ENCODE assay signal across 8 cellular contexts in genomic region chr13:30847697-30848307, GRCh38. TPM values are rescaled to one million over a fixed set of nuclear protein-coding genes. Genes with fewer than 3 reads are reported as not detected.
A peak's percentile ranks its signal among the peaks of the same experiment; 100 is the strongest.
DNase-seq lines count a peak whose midpoint lies in the region; FAIRE-seq and TF ChIP-seq lines count a peak whose summit lies in the region.

No MANE protein-coding gene starts in this region.

- DNase-seq in AG04450 (ENCODE audit: low read depth, low spot score) (peak; percentile 93), astrocyte (ENCODE audit: low read depth) (peak; percentile 100), mesothelial cell of epicardium (ENCODE audit: low spot score in 2 of 2, unreplicated experiment in 2 of 2) (no peak), SHP77 treated with DMSO at 0.1 percent for 48 hours (lab: John Stamatoyannopoulos, UW) (no peak), ureter (ENCODE audit: low spot score) (no peak), amygdala (lab: John Stamatoyannopoulos, UW) (no peak)
- no peak for DNase-seq in activated effector memory CD4-positive, alpha-beta T cell treated with anti-CD3 and anti-CD28 coated beads, Interleukin-2, amount 50 U/mL, for 16 hours

- peaks cover 49% of the 10 kb centered on the region for H3K4me1 Mint-ChIP-seq in astrocyte (ENCODE audit: low read depth, unreplicated experiment)
- peaks cover 4% of the 10 kb centered on the region for H3K4me1 Mint-ChIP-seq in mesothelial cell of epicardium

- H3K4me3 Mint-ChIP-seq in astrocyte (ENCODE audit: unreplicated experiment) (peak overlapping the region; percentile 34), mesothelial cell of epicardium (no peak overlapping the region)

- CTCF ChIA-PET in AG04450 (lab: Charles Lee) (interaction anchor here (0.6 to 2.2 kb wide), 7 partner anchors 10 to 1026 kb away, joined by 3 to 12 read pairs (median 4); no protein-coding TSS in a partner anchor), HEK293 (lab: Yijun Ruan, JAX) (interaction anchor here (0.6 to 1.0 kb wide), 3 partner anchors 9 to 190 kb away, joined by 3 to 5 read pairs (median 4); no protein-coding TSS in a partner anchor)

- peak; percentile 99 for FAIRE-seq in astrocyte (lab: Jason Lieb, UNC)

- H3K27me3 ChIP-seq in AG04450 (ENCODE audit: control insufficient read depth, insufficient read depth, low read length) (no peaks in the 10 kb centered on the region), astrocyte (ENCODE audit: insufficient read depth, low read length) (no peaks in the 10 kb centered on the region)

- TF ChIP-seq CTCF in AG04450 (IDR thresholded peaks at IDR 0.05; ENCODE audit: low read depth, low read length): no peak
- TF ChIP-seq CTCF in HEK293 (tag by site-specific recombination; IDR thresholded peaks at IDR 0.05): no peak
- TF ChIP-seq CTCF in astrocyte (IDR thresholded peaks at IDR 0.05; ENCODE audit: insufficient read depth, low read depth, low read length): no peak
- no peak for TF ChIP-seq CTCF in mesothelial cell of epicardium (IDR thresholded peaks at IDR 0.05; ENCODE audit: unreplicated experiment)

- H3K9me3 Mint-ChIP-seq in astrocyte (ENCODE audit: unreplicated experiment) (peaks cover 6% of the 10 kb centered on the region), mesothelial cell of epicardium (peaks cover 7% of the 10 kb centered on the region)

- no peaks in the 10 kb centered on the region for H3K79me2 ChIP-seq in astrocyte (ENCODE audit: insufficient read depth, low read length)

- no peaks in the 10 kb centered on the region for H4K20me1 ChIP-seq in astrocyte (ENCODE audit: insufficient read depth, low read length)

- H3K36me3 Mint-ChIP-seq in astrocyte (ENCODE audit: low read depth, unreplicated experiment): no peaks in the 10 kb centered on the region
- no peaks in the 10 kb centered on the region for H3K36me3 Mint-ChIP-seq in mesothelial cell of epicardium

- H3K4me2 ChIP-seq in astrocyte (ENCODE audit: low read length): peak overlapping the region; percentile 72

- H3K27ac ChIP-seq in AG04450 (ENCODE audit: low read depth, low read length): peak overlapping the region; percentile 97
- H3K27ac ChIP-seq in HEK293 (ENCODE audit: extremely low read depth, low read depth, low read length): no peak overlapping the region
- peak overlapping the region; percentile 97 for H3K27ac ChIP-seq in astrocyte (ENCODE audit: low read depth, low read length)

- H3K36me3 ChIP-seq in HEK293 (ENCODE audit: control insufficient read depth in 2 of 2, insufficient read depth in 1 of 2, low read length in 2 of 2): no peaks in the 10 kb centered on the region
- H3K36me3 ChIP-seq in astrocyte (ENCODE audit: insufficient read depth, low read length): no peaks in the 10 kb centered on the region

- POLR2A ChIA-PET in AG04450 (lab: Yijun Ruan, JAX): interaction anchor here (0.6 to 2.4 kb wide), 5 partner anchors 16 to 169 kb away, joined by 3 to 13 read pairs (median 4); no protein-coding TSS in a partner anchor
- POLR2A ChIA-PET in HEK293 (lab: Yijun Ruan, JAX): no interaction called here

- H3K4me3 ChIP-seq in AG04450 (ENCODE audit: low read depth, low read length) (peak overlapping the region; percentile 21), HEK293 (ENCODE audit: low read depth, low read length) (no peak overlapping the region), astrocyte (ENCODE audit: insufficient read depth, low read depth, low read length) (peak overlapping the region; percentile 35)

- peak overlapping the region; percentile 81 for H3K9ac ChIP-seq in astrocyte (ENCODE audit: low read length)

- peak overlapping the region; percentile 40 for H2AFZ ChIP-seq in astrocyte (ENCODE audit: low read depth, low read length)

- no peaks in the 10 kb centered on the region for H3K27me3 Mint-ChIP-seq in astrocyte (ENCODE audit: low read depth, unreplicated experiment)
- H3K27me3 Mint-ChIP-seq in mesothelial cell of epicardium (ENCODE audit: low read depth): no peaks in the 10 kb centered on the region

- H3K4me1 ChIP-seq in HEK293 (ENCODE audit: control insufficient read depth, insufficient read depth, low read length): peaks cover 2% of the 10 kb centered on the region; the same call in 1 of the 2 replicates
- H3K4me1 ChIP-seq in astrocyte (ENCODE audit: insufficient read depth, low read length): peaks cover 33% of the 10 kb centered on the region

- peak overlapping the region; percentile 97 for H3K27ac Mint-ChIP-seq in astrocyte (ENCODE audit: unreplicated experiment)
- H3K27ac Mint-ChIP-seq in mesothelial cell of epicardium: peak overlapping the region; percentile 24

- H3K9me3 ChIP-seq in AG04450 (ENCODE audit: control insufficient read depth, insufficient read depth, low read length): peaks cover 3% of the 10 kb centered on the region
- H3K9me3 ChIP-seq in HEK293 (ENCODE audit: control insufficient read depth, insufficient read depth, low read depth, low read length): no peaks in the 10 kb centered on the region
- peaks cover 6% of the 10 kb centered on the region for H3K9me3 ChIP-seq in astrocyte (ENCODE audit: insufficient read depth, low read depth, low read length)

TF ChIP-seq in HEK293, 187 proteins besides CTCF, POLR2A, EP300 and RAD21 (continues in another document):
- TF ChIP-seq WT1 (tag by site-specific recombination; IDR thresholded peaks at IDR 0.05) (peak; percentile 51; the same call in 1 of the 2 replicates), GLIS2 (tag by site-specific recombination; IDR thresholded peaks at IDR 0.05) (no peak), ZNF660 (tag by site-specific recombination; IDR thresholded peaks at IDR 0.05) (no peak), GLIS1 (tag by site-specific recombination; IDR thresholded peaks at IDR 0.05) (peak; percentile 57), ZNF23 (tag by site-specific recombination; IDR thresholded peaks at IDR 0.05; ENCODE audit: borderline replicate concordance) (no peak), YY1 (tag by site-specific recombination; IDR thresholded peaks at IDR 0.05) (no peak), ZNF146 (tag by site-specific recombination; IDR thresholded peaks at IDR 0.05) (no peak), ZIC2 (tag by site-specific recombination; IDR thresholded peaks at IDR 0.05) (peak; percentile 26; the same call in 1 of the 2 replicates)
- TF ChIP-seq, protein P1, sequence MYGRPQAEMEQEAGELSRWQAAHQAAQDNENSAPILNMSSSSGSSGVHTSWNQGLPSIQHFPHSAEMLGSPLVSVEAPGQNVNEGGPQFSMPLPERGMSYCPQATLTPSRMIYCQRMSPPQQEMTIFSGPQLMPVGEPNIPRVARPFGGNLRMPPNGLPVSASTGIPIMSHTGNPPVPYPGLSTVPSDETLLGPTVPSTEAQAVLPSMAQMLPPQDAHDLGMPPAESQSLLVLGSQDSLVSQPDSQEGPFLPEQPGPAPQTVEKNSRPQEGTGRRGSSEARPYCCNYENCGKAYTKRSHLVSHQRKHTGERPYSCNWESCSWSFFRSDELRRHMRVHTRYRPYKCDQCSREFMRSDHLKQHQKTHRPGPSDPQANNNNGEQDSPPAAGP (tag by site-specific recombination; IDR thresholded peaks at IDR 0.05): no peak
- TF ChIP-seq, protein P2, sequence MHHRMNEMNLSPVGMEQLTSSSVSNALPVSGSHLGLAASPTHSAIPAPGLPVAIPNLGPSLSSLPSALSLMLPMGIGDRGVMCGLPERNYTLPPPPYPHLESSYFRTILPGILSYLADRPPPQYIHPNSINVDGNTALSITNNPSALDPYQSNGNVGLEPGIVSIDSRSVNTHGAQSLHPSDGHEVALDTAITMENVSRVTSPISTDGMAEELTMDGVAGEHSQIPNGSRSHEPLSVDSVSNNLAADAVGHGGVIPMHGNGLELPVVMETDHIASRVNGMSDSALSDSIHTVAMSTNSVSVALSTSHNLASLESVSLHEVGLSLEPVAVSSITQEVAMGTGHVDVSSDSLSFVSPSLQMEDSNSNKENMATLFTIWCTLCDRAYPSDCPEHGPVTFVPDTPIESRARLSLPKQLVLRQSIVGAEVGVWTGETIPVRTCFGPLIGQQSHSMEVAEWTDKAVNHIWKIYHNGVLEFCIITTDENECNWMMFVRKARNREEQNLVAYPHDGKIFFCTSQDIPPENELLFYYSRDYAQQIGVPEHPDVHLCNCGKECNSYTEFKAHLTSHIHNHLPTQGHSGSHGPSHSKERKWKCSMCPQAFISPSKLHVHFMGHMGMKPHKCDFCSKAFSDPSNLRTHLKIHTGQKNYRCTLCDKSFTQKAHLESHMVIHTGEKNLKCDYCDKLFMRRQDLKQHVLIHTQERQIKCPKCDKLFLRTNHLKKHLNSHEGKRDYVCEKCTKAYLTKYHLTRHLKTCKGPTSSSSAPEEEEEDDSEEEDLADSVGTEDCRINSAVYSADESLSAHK (tag by site-specific recombination; IDR thresholded peaks at IDR 0.05): no peak
- TF ChIP-seq, protein P3, sequence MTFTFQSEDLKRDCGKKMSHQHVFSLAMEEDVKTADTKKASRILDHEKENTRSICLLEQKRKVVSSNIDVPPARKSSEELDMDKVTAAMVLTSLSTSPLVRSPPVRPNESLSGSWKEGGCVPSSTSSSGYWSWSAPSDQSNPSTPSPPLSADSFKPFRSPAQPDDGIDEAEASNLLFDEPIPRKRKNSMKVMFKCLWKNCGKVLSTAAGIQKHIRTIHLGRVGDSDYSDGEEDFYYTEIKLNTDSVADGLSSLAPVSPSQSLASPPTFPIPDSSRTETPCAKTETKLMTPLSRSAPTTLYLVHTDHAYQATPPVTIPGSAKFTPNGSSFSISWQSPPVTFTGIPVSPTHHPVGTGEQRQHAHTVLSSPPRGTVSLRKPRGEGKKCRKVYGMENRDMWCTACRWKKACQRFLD (tag by site-specific recombination; IDR thresholded peaks at IDR 0.05): no peak
- TF ChIP-seq, protein P4, sequence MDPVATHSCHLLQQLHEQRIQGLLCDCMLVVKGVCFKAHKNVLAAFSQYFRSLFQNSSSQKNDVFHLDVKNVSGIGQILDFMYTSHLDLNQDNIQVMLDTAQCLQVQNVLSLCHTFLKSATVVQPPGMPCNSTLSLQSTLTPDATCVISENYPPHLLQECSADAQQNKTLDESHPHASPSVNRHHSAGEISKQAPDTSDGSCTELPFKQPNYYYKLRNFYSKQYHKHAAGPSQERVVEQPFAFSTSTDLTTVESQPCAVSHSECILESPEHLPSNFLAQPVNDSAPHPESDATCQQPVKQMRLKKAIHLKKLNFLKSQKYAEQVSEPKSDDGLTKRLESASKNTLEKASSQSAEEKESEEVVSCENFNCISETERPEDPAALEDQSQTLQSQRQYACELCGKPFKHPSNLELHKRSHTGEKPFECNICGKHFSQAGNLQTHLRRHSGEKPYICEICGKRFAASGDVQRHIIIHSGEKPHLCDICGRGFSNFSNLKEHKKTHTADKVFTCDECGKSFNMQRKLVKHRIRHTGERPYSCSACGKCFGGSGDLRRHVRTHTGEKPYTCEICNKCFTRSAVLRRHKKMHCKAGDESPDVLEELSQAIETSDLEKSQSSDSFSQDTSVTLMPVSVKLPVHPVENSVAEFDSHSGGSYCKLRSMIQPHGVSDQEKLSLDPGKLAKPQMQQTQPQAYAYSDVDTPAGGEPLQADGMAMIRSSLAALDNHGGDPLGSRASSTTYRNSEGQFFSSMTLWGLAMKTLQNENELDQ (tag by site-specific recombination; IDR thresholded peaks at IDR 0.05; ENCODE audit: low read depth): no peak

RNA-seq across cellular contexts. Expression of gene MEDAG, which starts 58.3 kb away (rescaled TPM):
- polyA plus RNA-seq in AG04450 (2011; rRNA removed): 3.2 and 3.7 TPM in 2 replicates
- 1.9 and 2.4 TPM in 2 replicates for polyA minus RNA-seq in AG04450 (2011; rRNA and poly(A)+ RNA removed)
- total RNA-seq in astrocyte (1.2 and 1.5 TPM in 2 replicates), mesothelial cell of epicardium (7.5 to 7.9 TPM (median 7.7 TPM) in 3 replicates), ureter (6.6 TPM)

Comparison
In these comparisons a context has a peak if more than half of its experiments do, and no peak if none do; other contexts are left out.
1. DNase-seq: peak in AG04450 (single experiment) and astrocyte (single experiment); none in mesothelial cell of epicardium (0 of 2), SHP77 treated with DMSO at 0.1 percent for 48 hours (single experiment), activated effector memory CD4-positive, alpha-beta T cell treated with anti-CD3 and anti-CD28 coated beads, Interleukin-2, amount 50 U/mL, for 16 hours (single experiment), ureter (single experiment) and amygdala (0 of 56).